In the genomic region with DNA sequence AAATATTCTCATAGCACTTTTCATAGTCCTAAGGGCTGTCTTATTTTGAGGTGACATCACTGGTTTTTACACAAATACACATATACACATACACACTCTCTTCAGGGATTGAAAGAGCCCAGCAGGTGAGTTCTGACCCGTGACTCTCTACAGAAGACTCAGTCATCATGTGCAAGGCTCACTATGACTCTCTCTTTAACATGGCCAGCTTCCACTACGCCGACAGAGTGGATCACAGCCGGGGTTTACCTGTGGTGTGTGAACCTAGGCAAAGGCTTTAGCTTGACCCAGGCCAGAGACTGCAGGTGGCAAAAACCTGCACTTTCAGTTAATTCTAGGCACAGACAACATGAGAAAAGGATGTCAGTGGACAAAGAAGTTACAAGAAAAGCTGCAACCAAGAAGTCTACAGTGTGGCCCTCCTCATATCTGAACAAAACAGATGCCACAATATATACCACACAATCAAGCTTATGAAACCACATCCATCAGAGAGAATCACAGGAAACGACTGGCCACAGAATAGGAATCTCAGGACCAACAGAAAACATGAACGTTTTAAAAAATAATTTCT, we compare ENCODE assay signal across 1 cellular context.
TF ChIP-seq lines count a peak whose summit lies in the region.

No MANE protein-coding gene starts in this region.

TF ChIP-seq in H1, 55 proteins besides CTCF, POLR2A, EP300 and RAD21 (continued from another document):
- TF ChIP-seq, protein P1, sequence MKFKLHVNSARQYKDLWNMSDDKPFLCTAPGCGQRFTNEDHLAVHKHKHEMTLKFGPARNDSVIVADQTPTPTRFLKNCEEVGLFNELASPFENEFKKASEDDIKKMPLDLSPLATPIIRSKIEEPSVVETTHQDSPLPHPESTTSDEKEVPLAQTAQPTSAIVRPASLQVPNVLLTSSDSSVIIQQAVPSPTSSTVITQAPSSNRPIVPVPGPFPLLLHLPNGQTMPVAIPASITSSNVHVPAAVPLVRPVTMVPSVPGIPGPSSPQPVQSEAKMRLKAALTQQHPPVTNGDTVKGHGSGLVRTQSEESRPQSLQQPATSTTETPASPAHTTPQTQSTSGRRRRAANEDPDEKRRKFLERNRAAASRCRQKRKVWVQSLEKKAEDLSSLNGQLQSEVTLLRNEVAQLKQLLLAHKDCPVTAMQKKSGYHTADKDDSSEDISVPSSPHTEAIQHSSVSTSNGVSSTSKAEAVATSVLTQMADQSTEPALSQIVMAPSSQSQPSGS (IDR thresholded peaks at IDR 0.05; ENCODE audit: low read length): no peak
- no peak for TF ChIP-seq TAF1 (IDR thresholded peaks at IDR 0.05; ENCODE audit: low read depth, low read length)
- no peak for TF ChIP-seq HDAC6 (IDR thresholded peaks at IDR 0.05; ENCODE audit: low read depth, low read length)
- no peak for TF ChIP-seq BACH1 (IDR thresholded peaks at IDR 0.05; ENCODE audit: low read length)
- TF ChIP-seq KDM5A (IDR thresholded peaks at IDR 0.05; ENCODE audit: low read length): no peak
- no peak for TF ChIP-seq PHF8 (conservative IDR thresholded peaks at IDR 0.05; ENCODE audit: low read depth, low read length)
- TF ChIP-seq JUN (IDR thresholded peaks at IDR 0.05; ENCODE audit: low read depth, low read length): no peak
